Comparison of ENCODE assay signal across 8 cellular contexts in genomic region chr5:134524826-134525686, GRCh38. TPM values are rescaled to one million over a fixed set of nuclear protein-coding genes. Genes with fewer than 3 reads are reported as not detected.
DNase-seq lines count a peak whose midpoint lies in the region; ATAC-seq, FAIRE-seq and TF ChIP-seq lines count a peak whose summit lies in the region.

TSS of gene JADE2 (plus strand) at chr5:134525670. CDS start at chr5:134535858, 10,188 bp downstream.

- H3K9ac ChIP-seq in fibroblast of lung (ENCODE audit: insufficient read depth, low read length): peak within 1 kb of the TSS; percentile 81

- H3K27me3 Mint-ChIP-seq in naive thymus-derived CD4-positive, alpha-beta T cell: peaks cover 0 to 15% (median 0%) of the 10 kb centered on the region in 5 donors
- no peaks in the 10 kb centered on the region for H3K27me3 Mint-ChIP-seq in stimulated activated memory B cell treated with anti-CD40 and anti-IgM and Interleukin-4, amounts not matched to agents 10 μg/mL and 1 μg/mL and 100 μg/mL, for 72 hours

- peaks cover 0 to 6% (median 2%) of the 10 kb centered on the region in 5 donors for H3K36me3 Mint-ChIP-seq in naive thymus-derived CD4-positive, alpha-beta T cell
- peaks cover 6% of the 10 kb centered on the region for H3K36me3 Mint-ChIP-seq in stimulated activated memory B cell treated with anti-CD40 and anti-IgM and Interleukin-4, amounts not matched to agents 10 μg/mL and 1 μg/mL and 100 μg/mL, for 72 hours

- peaks cover 0 to 5% (median 0%) of the 10 kb centered on the region in 11 donors for H3K9me3 Mint-ChIP-seq in naive thymus-derived CD4-positive, alpha-beta T cell
- H3K9me3 Mint-ChIP-seq in stimulated activated memory B cell treated with anti-CD40 and anti-IgM and Interleukin-4, amounts not matched to agents 10 μg/mL and 1 μg/mL and 100 μg/mL, for 72 hours: no peaks in the 10 kb centered on the region

- peak within 1 kb of the TSS; percentile 84 for H3K4me3 ChIP-seq in A673 (ENCODE audit: low read depth, low read length, poor library complexity, severe bottlenecking)
- H3K4me3 ChIP-seq in fibroblast of lung (replicated peaks in 1 of 4; ENCODE audit: control extremely low read depth in 1 of 4, insufficient read depth in 1 of 4, low read depth in 3 of 4, low read length in 4 of 4): peak within 1 kb of the TSS; percentile 70 to 94 (median 82)
- peak within 1 kb of the TSS; percentile 100 for H3K4me3 ChIP-seq in naive thymus-derived CD4-positive, alpha-beta T cell (ENCODE audit: low read length)

- peak; percentile 40 for ATAC-seq in HG03354 (IDR thresholded peaks at IDR 0.05; ENCODE audit: poor library complexity, severe bottlenecking, unreplicated experiment)
- ATAC-seq in naive thymus-derived CD4-positive, alpha-beta T cell: peak; percentile 75
- ATAC-seq in stimulated activated memory B cell treated with anti-CD40 and anti-IgM and Interleukin-4, amounts not matched to agents 10 μg/mL and 1 μg/mL and 100 μg/mL, for 72 hours: peak; percentile 83

- H3K9me3 ChIP-seq in A673 (ENCODE audit: low read depth, low read length, poor library complexity, severe bottlenecking) (no peaks in the 10 kb centered on the region), fibroblast of lung (ENCODE audit: control insufficient read depth, insufficient read depth, low read depth, low read length) (no peaks in the 10 kb centered on the region)
- no peaks in the 10 kb centered on the region for H3K9me3 ChIP-seq in naive thymus-derived CD4-positive, alpha-beta T cell (ENCODE audit: control insufficient read depth in 2 of 3, low read length in 3 of 3)

- H3K4me1 Mint-ChIP-seq in naive thymus-derived CD4-positive, alpha-beta T cell: peaks cover 24 to 36% (median 31%) of the 10 kb centered on the region in 7 donors
- H3K4me1 Mint-ChIP-seq in stimulated activated memory B cell treated with anti-CD40 and anti-IgM and Interleukin-4, amounts not matched to agents 10 μg/mL and 1 μg/mL and 100 μg/mL, for 72 hours: peaks cover 50% of the 10 kb centered on the region

- peak within 1 kb of the TSS; percentile 52 for H2AFZ ChIP-seq in fibroblast of lung (ENCODE audit: low read length)

- POLR2A ChIA-PET in A673 (lab: Charles Lee; ENCODE audit: low non-redundant PET): no interaction called here
- POLR2A ChIA-PET in naive thymus-derived CD4-positive, alpha-beta T cell (lab: Charles Lee): interaction anchor here (0.6 to 7.6 kb wide), 20 partner anchors 8 to 520 kb away, joined by 3 to 130 read pairs (median 5); partner anchors contain the start of genes CDKL3, CDKN2AIPNL, PPP2CA and SAR1B

- H3K4me3 Mint-ChIP-seq in naive thymus-derived CD4-positive, alpha-beta T cell: peak within 1 kb of the TSS; percentile 91 to 100 (median 98)
- H3K4me3 Mint-ChIP-seq in stimulated activated memory B cell treated with anti-CD40 and anti-IgM and Interleukin-4, amounts not matched to agents 10 μg/mL and 1 μg/mL and 100 μg/mL, for 72 hours: peak within 1 kb of the TSS; percentile 90

- H3K27me3 ChIP-seq in A673 (replicated peaks; ENCODE audit: insufficient read depth, low read depth, low read length, poor library complexity) (no peaks in the 10 kb centered on the region), fibroblast of lung (ENCODE audit: control insufficient read depth, insufficient read depth, low read length) (peaks cover 4% of the 10 kb centered on the region)
- H3K27me3 ChIP-seq in naive thymus-derived CD4-positive, alpha-beta T cell (ENCODE audit: control insufficient read depth in 2 of 2, insufficient read depth in 2 of 2, low read length in 2 of 2): no peaks in the 10 kb centered on the region

- DNase-seq in A673 (ENCODE audit: low spot score): peak; percentile 82
- no peak for DNase-seq in GM18507 (ENCODE audit: extremely low spot score, insufficient read length, low read depth)
- peak; percentile 38 for DNase-seq in RCC 7860 (ENCODE audit: low spot score)
- DNase-seq in activated T-helper 1 cell treated with anti-CD3 and anti-CD28 coated beads, Interleukin-2, amount 50 U/mL, for 16 hours (ENCODE audit: low read depth in 1 of 2, low spot score in 1 of 2): peak; percentile 66 to 68
- DNase-seq in fibroblast of lung (ENCODE audit: low read depth in 2 of 2): peak; percentile 67 to 84
- peak; percentile 75 to 94 (median 89) for DNase-seq in naive thymus-derived CD4-positive, alpha-beta T cell

- peak within 1 kb of the TSS; percentile 96 to 100 (median 99) for H3K27ac Mint-ChIP-seq in naive thymus-derived CD4-positive, alpha-beta T cell
- peak within 1 kb of the TSS; percentile 99 for H3K27ac Mint-ChIP-seq in stimulated activated memory B cell treated with anti-CD40 and anti-IgM and Interleukin-4, amounts not matched to agents 10 μg/mL and 1 μg/mL and 100 μg/mL, for 72 hours

- CTCF ChIA-PET in A673 (lab: Charles Lee): interaction anchor here (0.6 kb wide), 1 partner anchor 74 kb away, joined by 5 read pairs; no protein-coding TSS in a partner anchor
- CTCF ChIA-PET in naive thymus-derived CD4-positive, alpha-beta T cell (lab: Charles Lee): interaction anchor here (0.6 to 1.3 kb wide), 8 partner anchors 62 to 411 kb away, joined by 3 to 6 read pairs (median 4); partner anchors contain the start of gene CDKN2AIPNL

- intact Hi-C loops in A673 (cut with micrococcal nuclease; ENCODE audit: unreplicated experiment): loop anchor here (5.0 kb wide), 3 partner anchors 58 to 212 kb away; partner anchors contain the start of genes CAMLG and CDKN2AIPNL
- intact Hi-C loops in naive thymus-derived CD4-positive, alpha-beta T cell (cut with micrococcal nuclease): loop anchor here (1.0 to 10.0 kb wide), 15 partner anchors 22 to 1470 kb away; partner anchors contain the start of genes PPP2CA (in 2 of the 2), SAR1B (in 2 of the 2), UBE2B (in 2 of the 2) and C5orf24 (in 1 of the 2)

- no TSS peak for BruUV-seq in A673 (replicated peaks; lab: Mats Ljungman, UMichigan)

- peaks cover 9% of the 10 kb centered on the region for H3K4me1 ChIP-seq in A673 (ENCODE audit: insufficient read depth, low read length, poor library complexity, severe bottlenecking)
- H3K4me1 ChIP-seq in fibroblast of lung (ENCODE audit: control insufficient read depth, extremely low read depth, insufficient read depth, low read length): peaks cover 12% of the 10 kb centered on the region
- H3K4me1 ChIP-seq in naive thymus-derived CD4-positive, alpha-beta T cell (ENCODE audit: control insufficient read depth in 2 of 2, insufficient read depth in 2 of 2, low read length in 2 of 2): peaks cover 29 to 31% of the 10 kb centered on the region in 2 donors

- TF ChIP-seq CTCF in A673 (conservative IDR thresholded peaks at IDR 0.05; ENCODE audit: low read depth, low read length): 0 out of 2 replicates have a peak, but pooled peaks have one; percentile 11
- peak in 1 of 2 donors; percentile 9 for TF ChIP-seq CTCF in fibroblast of lung (conservative IDR thresholded peaks at IDR 0.05 in 1 of 2, IDR thresholded peaks at IDR 0.05 in 1 of 2; ENCODE audit: low read depth in 1 of 2, low read length in 2 of 2)

- no peaks in the 10 kb centered on the region for H4K20me1 ChIP-seq in fibroblast of lung (ENCODE audit: control insufficient read depth, extremely low read depth, insufficient read depth, low read length)

- peak within 1 kb of the TSS; percentile 88 for H3K4me2 ChIP-seq in fibroblast of lung (ENCODE audit: extremely low read depth, insufficient read depth, low read length)

- H3K27ac ChIP-seq in A673 (ENCODE audit: low read depth, low read length, poor library complexity, severe bottlenecking): peak within 1 kb of the TSS; percentile 68
- peak within 1 kb of the TSS; percentile 68 for H3K27ac ChIP-seq in fibroblast of lung (ENCODE audit: insufficient read depth, low read length)
- peak within 1 kb of the TSS; percentile 97 for H3K27ac ChIP-seq in naive thymus-derived CD4-positive, alpha-beta T cell (ENCODE audit: low read depth, low read length)

- FAIRE-seq in GM18507 (lab: Jason Lieb, UNC): peak; percentile 55
- no peak for FAIRE-seq in RCC 7860 (lab: Jason Lieb, UNC)

- H3K79me2 ChIP-seq in fibroblast of lung (ENCODE audit: control insufficient read depth, insufficient read depth, low read length): peaks cover 31% of the 10 kb centered on the region

- no peaks in the 10 kb centered on the region for H3K36me3 ChIP-seq in A673 (ENCODE audit: insufficient read depth, low read length, poor library complexity, severe bottlenecking)
- H3K36me3 ChIP-seq in fibroblast of lung (ENCODE audit: control insufficient read depth, insufficient read depth, low read length): no peaks in the 10 kb centered on the region
- H3K36me3 ChIP-seq in naive thymus-derived CD4-positive, alpha-beta T cell (ENCODE audit: control insufficient read depth in 2 of 3, insufficient read depth in 3 of 3, low read length in 3 of 3): peaks cover 0 to 23% (median 0%) of the 10 kb centered on the region in 3 experiments

RNA-seq across cellular contexts. Expression of gene JADE2, which starts in this region (rescaled TPM):
- total RNA-seq in A673 (2021) (15.8 and 18.4 TPM in 2 replicates), fibroblast of lung (23.6 and 45.9 TPM in 2 replicates)
- 10.0 and 20.2 TPM in 2 replicates for polyA plus RNA-seq in fibroblast of lung
- polyA plus RNA-seq in fibroblast of lung (2012): 11.7 and 22.0 TPM in 2 replicates
- 24.2 and 55.5 TPM in 2 replicates for polyA minus RNA-seq in fibroblast of lung (ENCODE audit: low replicate concordance)
- total RNA-seq in naive thymus-derived CD4-positive, alpha-beta T cell: 100 to 1,000 TPM in 4 of 5 experiments, 10 to 100 TPM in 1; 99.0 to 271 (median 153) TPM
- polyA plus RNA-seq in naive thymus-derived CD4-positive, alpha-beta T cell: 10 to 100 TPM; 29.8 to 55.7 TPM
